8 cellular contexts compared by ENCODE assay signal in genomic region chr4:120977435-120977997, GRCh38. TPM values are rescaled to one million over a fixed set of nuclear protein-coding genes. Genes with fewer than 3 reads are reported as not detected.
A peak's percentile ranks its signal among the peaks of the same experiment; 100 is the strongest.
DNase-seq lines count a peak whose midpoint lies in the region; ATAC-seq and TF ChIP-seq lines count a peak whose summit lies in the region.

No MANE protein-coding gene starts in this region.

- no peaks in the 10 kb centered on the region for H3K4me1 ChIP-seq in SJCRH30

- DNase-seq in Calu3 (peak; percentile 10), SJCRH30 (peak; percentile 14 to 59), fibroblast of the aortic adventitia (ENCODE audit: low read depth) (peak; percentile 78)
- peak in 1 of 2 donors; percentile 17 for DNase-seq in stimulated activated naive CD8-positive, alpha-beta T cell treated with anti-CD3 and anti-CD28 coated beads, Interleukin-15, amount 100 ng/mL, for 72 hours
- no peak for DNase-seq in effector CD8-positive, alpha-beta T cell (lab: John Stamatoyannopoulos, UW)
- no peak for DNase-seq in stimulated activated naive CD4-positive, alpha-beta T cell treated with Interleukin-2 at 50 U/mL for 16 hours (lab: John Stamatoyannopoulos, UW)

- H3K4me3 Mint-ChIP-seq in Calu3 (ENCODE audit: low read depth, unreplicated experiment): no peak overlapping the region
- no peak overlapping the region for H3K4me3 Mint-ChIP-seq in stimulated activated naive CD8-positive, alpha-beta T cell treated with anti-CD3 and anti-CD28 coated beads, Interleukin-15, amount 100 ng/mL, for 72 hours

- H3K4me3 ChIP-seq in SJCRH30 (no peak overlapping the region), fibroblast of the aortic adventitia (ENCODE audit: low read depth, low read length) (no peak overlapping the region)

- peaks cover 9% of the 10 kb centered on the region for H3K4me1 Mint-ChIP-seq in Calu3 (ENCODE audit: low read depth, unreplicated experiment)
- no peaks in the 10 kb centered on the region for H3K4me1 Mint-ChIP-seq in stimulated activated naive CD8-positive, alpha-beta T cell treated with anti-CD3 and anti-CD28 coated beads, Interleukin-15, amount 100 ng/mL, for 72 hours

- no peak overlapping the region for H3K27ac ChIP-seq in SJCRH30

- ATAC-seq in GM19023 (IDR thresholded peaks at IDR 0.05; ENCODE audit: unreplicated experiment) (peak; percentile 80), HG03159 (IDR thresholded peaks at IDR 0.05; ENCODE audit: unreplicated experiment) (peak; percentile 94)
- ATAC-seq in stimulated activated naive CD8-positive, alpha-beta T cell treated with anti-CD3 and anti-CD28 coated beads, Interleukin-15, amount 100 ng/mL, for 72 hours: peak; percentile 80

- intact Hi-C loops in Calu3 (cut with micrococcal nuclease; ENCODE audit: unreplicated experiment): no loop called here

- CTCF ChIA-PET in Calu3 (lab: Charles Lee): no interaction called here

- no TSS peak for BruUV-seq in Calu3 (replicated peaks; lab: Mats Ljungman, UMichigan)

- H3K27ac Mint-ChIP-seq in Calu3 (ENCODE audit: unreplicated experiment): no peak overlapping the region
- no peak overlapping the region for H3K27ac Mint-ChIP-seq in stimulated activated naive CD8-positive, alpha-beta T cell treated with anti-CD3 and anti-CD28 coated beads, Interleukin-15, amount 100 ng/mL, for 72 hours

- no peaks in the 10 kb centered on the region for H3K27me3 Mint-ChIP-seq in Calu3 (ENCODE audit: unreplicated experiment)
- no peaks in the 10 kb centered on the region for H3K27me3 Mint-ChIP-seq in stimulated activated naive CD8-positive, alpha-beta T cell treated with anti-CD3 and anti-CD28 coated beads, Interleukin-15, amount 100 ng/mL, for 72 hours

- H3K9me3 Mint-ChIP-seq in Calu3 (ENCODE audit: low read depth, unreplicated experiment): peaks cover 3% of the 10 kb centered on the region
- H3K9me3 Mint-ChIP-seq in stimulated activated naive CD8-positive, alpha-beta T cell treated with anti-CD3 and anti-CD28 coated beads, Interleukin-15, amount 100 ng/mL, for 72 hours: no peaks in the 10 kb centered on the region

- H3K27me3 ChIP-seq in SJCRH30: no peaks in the 10 kb centered on the region

- no peaks in the 10 kb centered on the region for H3K9me3 ChIP-seq in SJCRH30 (replicated peaks)

- no peaks in the 10 kb centered on the region for H3K36me3 ChIP-seq in SJCRH30

- no peak for TF ChIP-seq CTCF in Calu3 (IDR thresholded peaks at IDR 0.05; ENCODE audit: unreplicated experiment)
- peak; percentile 85 for TF ChIP-seq CTCF in fibroblast of the aortic adventitia (IDR thresholded peaks at IDR 0.05; ENCODE audit: insufficient read depth, low read length)

- H3K36me3 Mint-ChIP-seq in Calu3 (ENCODE audit: insufficient read depth, unreplicated experiment): no peaks in the 10 kb centered on the region

RNA-seq across cellular contexts. Expression of gene PRDM5, which starts 55.0 kb away (rescaled TPM):
- total RNA-seq in Calu3 (2022) (8.3 and 8.7 TPM in 2 replicates), fibroblast of the aortic adventitia (ENCODE audit: low replicate concordance) (18.4 and 25.8 TPM in 2 replicates)
- 31.4 and 40.5 TPM in 2 replicates for total RNA-seq in SJCRH30 (2014; rRNA removed; shearing (Covaris generic))

Comparison
In these comparisons a context has a peak if more than half of its experiments do, and no peak if none do; other contexts are left out.
1. DNase-seq: peak in Calu3 (single experiment), SJCRH30 (2 of 2) and fibroblast of the aortic adventitia (single experiment); none in effector CD8-positive, alpha-beta T cell (single experiment) and stimulated activated naive CD4-positive, alpha-beta T cell treated with Interleukin-2 at 50 U/mL for 16 hours (single experiment).
2. Peak in every context shown above with its lines, with median percentiles within 50 percentile points of each other: ATAC-seq.